In the genomic region with DNA sequence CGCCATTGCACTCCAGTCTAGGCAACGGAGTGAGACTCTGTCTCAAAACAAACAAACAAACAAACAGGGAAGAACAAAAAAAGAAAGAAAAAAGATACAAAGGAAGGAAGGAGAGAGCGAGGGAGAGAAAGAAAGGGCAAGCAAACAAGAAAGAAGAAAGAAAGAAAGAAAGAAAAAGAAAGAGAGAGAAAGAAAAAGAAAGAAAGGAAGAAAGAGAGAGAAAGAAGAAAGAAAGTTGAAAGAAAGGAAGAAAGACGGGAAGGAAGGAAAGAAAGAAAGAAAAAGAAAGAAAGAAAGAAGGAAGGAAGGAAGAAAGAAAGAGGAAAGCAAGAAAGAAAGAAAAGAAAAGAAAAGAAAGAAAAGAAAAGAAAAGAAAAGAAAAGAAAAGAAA, we compare ENCODE assay signal across 1 cellular context.
TF ChIP-seq lines count a peak whose summit lies in the region.

No MANE protein-coding gene starts in this region.

TF ChIP-seq in GM23338, 12 proteins besides CTCF, POLR2A, EP300 and RAD21 (continued from another document):
- TF ChIP-seq, protein P1, sequence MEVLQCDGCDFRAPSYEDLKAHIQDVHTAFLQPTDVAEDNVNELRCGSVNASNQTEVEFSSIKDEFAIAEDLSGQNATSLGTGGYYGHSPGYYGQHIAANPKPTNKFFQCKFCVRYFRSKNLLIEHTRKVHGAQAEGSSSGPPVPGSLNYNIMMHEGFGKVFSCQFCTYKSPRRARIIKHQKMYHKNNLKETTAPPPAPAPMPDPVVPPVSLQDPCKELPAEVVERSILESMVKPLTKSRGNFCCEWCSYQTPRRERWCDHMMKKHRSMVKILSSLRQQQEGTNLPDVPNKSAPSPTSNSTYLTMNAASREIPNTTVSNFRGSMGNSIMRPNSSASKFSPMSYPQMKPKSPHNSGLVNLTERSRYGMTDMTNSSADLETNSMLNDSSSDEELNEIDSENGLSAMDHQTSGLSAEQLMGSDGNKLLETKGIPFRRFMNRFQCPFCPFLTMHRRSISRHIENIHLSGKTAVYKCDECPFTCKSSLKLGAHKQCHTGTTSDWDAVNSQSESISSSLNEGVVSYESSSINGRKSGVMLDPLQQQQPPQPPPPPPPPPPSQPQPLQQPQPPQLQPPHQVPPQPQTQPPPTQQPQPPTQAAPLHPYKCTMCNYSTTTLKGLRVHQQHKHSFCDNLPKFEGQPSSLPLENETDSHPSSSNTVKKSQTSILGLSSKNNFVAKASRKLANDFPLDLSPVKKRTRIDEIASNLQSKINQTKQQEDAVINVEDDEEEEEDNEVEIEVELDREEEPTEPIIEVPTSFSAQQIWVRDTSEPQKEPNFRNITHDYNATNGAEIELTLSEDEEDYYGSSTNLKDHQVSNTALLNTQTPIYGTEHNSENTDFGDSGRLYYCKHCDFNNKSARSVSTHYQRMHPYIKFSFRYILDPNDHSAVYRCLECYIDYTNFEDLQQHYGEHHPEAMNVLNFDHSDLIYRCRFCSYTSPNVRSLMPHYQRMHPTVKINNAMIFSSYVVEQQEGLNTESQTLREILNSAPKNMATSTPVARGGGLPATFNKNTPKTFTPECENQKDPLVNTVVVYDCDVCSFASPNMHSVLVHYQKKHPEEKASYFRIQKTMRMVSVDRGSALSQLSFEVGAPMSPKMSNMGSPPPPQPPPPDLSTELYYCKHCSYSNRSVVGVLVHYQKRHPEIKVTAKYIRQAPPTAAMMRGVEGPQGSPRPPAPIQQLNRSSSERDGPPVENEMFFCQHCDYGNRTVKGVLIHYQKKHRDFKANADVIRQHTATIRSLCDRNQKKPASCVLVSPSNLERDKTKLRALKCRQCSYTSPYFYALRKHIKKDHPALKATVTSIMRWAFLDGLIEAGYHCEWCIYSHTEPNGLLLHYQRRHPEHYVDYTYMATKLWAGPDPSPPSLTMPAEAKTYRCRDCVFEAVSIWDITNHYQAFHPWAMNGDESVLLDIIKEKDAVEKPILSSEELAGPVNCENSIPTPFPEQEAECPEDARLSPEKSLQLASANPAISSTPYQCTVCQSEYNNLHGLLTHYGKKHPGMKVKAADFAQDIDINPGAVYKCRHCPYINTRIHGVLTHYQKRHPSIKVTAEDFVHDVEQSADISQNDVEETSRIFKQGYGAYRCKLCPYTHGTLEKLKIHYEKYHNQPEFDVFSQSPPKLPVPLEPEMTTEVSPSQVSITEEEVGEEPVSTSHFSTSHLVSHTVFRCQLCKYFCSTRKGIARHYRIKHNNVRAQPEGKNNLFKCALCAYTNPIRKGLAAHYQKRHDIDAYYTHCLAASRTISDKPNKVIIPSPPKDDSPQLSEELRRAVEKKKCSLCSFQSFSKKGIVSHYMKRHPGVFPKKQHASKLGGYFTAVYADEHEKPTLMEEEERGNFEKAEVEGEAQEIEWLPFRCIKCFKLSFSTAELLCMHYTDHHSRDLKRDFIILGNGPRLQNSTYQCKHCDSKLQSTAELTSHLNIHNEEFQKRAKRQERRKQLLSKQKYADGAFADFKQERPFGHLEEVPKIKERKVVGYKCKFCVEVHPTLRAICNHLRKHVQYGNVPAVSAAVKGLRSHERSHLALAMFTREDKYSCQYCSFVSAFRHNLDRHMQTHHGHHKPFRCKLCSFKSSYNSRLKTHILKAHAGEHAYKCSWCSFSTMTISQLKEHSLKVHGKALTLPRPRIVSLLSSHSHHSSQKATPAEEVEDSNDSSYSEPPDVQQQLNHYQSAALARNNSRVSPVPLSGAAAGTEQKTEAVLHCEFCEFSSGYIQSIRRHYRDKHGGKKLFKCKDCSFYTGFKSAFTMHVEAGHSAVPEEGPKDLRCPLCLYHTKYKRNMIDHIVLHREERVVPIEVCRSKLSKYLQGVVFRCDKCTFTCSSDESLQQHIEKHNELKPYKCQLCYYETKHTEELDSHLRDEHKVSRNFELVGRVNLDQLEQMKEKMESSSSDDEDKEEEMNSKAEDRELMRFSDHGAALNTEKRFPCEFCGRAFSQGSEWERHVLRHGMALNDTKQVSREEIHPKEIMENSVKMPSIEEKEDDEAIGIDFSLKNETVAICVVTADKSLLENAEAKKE (CRISPR knock-in tag; IDR thresholded peaks at IDR 0.05): no peak
- no peak for TF ChIP-seq ZNF114 (CRISPR knock-in tag; IDR thresholded peaks at IDR 0.05)
